6 cellular contexts compared by ENCODE assay signal in genomic region chr13:21691500-21691899, GRCh38. TPM values are rescaled to one million over a fixed set of nuclear protein-coding genes. Genes with fewer than 3 reads are reported as not detected.
"Had no signal": no experiment of that assay in that cellular context is flagged by ENCODE, and none has a peak within 500 bp of the region (broad histone marks: within the 10 kb centered on the region; RNA-seq: fewer than 3 reads in every experiment).

No MANE protein-coding gene starts in this region.

- ATAC-seq: HepG2, K562 had no signal

- H3K4me3 ChIP-seq: K562 had no signal

- DNase-seq: IMR-90, KBM-7, KG1 had no signal

- H3K27ac ChIP-seq: HL-60 had no signal

RNA-seq across cellular contexts. Expression of gene FGF9, which starts 20.6 kb away (rescaled TPM):
- total RNA-seq: HepG2, K562 had no signal
